Comparison of ENCODE assay signal across 1 cellular context in the genomic region with DNA sequence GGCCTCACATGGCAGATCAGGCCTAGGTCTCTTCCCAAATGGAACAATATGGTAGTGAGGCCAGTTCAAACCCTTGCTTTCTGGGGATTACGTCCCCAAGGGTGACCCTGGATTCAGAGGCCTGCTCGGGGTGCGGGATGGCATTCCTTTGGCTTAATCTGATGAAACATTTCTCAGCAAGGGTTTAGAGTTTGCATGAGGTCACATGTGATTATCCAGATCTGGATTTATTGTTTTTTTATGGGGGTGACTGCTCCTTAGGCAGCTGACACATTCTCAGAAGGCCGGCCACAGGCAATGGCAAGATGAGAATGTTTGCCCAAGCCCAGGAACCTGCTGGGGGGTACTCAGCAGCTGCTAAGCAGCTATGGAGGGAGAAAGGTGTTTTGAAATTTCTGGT.
TF ChIP-seq lines count a peak whose summit lies in the region.

No MANE protein-coding gene starts in this region.

TF ChIP-seq in GM12878, 131 proteins besides CTCF, POLR2A, EP300 and RAD21:
- TF ChIP-seq, protein P1, sequence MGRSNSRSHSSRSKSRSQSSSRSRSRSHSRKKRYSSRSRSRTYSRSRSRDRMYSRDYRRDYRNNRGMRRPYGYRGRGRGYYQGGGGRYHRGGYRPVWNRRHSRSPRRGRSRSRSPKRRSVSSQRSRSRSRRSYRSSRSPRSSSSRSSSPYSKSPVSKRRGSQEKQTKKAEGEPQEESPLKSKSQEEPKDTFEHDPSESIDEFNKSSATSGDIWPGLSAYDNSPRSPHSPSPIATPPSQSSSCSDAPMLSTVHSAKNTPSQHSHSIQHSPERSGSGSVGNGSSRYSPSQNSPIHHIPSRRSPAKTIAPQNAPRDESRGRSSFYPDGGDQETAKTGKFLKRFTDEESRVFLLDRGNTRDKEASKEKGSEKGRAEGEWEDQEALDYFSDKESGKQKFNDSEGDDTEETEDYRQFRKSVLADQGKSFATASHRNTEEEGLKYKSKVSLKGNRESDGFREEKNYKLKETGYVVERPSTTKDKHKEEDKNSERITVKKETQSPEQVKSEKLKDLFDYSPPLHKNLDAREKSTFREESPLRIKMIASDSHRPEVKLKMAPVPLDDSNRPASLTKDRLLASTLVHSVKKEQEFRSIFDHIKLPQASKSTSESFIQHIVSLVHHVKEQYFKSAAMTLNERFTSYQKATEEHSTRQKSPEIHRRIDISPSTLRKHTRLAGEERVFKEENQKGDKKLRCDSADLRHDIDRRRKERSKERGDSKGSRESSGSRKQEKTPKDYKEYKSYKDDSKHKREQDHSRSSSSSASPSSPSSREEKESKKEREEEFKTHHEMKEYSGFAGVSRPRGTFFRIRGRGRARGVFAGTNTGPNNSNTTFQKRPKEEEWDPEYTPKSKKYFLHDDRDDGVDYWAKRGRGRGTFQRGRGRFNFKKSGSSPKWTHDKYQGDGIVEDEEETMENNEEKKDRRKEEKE (IDR thresholded peaks at IDR 0.05) = no peak
- TF ChIP-seq, protein P2, sequence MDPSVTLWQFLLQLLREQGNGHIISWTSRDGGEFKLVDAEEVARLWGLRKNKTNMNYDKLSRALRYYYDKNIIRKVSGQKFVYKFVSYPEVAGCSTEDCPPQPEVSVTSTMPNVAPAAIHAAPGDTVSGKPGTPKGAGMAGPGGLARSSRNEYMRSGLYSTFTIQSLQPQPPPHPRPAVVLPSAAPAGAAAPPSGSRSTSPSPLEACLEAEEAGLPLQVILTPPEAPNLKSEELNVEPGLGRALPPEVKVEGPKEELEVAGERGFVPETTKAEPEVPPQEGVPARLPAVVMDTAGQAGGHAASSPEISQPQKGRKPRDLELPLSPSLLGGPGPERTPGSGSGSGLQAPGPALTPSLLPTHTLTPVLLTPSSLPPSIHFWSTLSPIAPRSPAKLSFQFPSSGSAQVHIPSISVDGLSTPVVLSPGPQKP (IDR thresholded peaks at IDR 0.05; ENCODE audit: low read depth, low read length) = no peak
